In the genomic region with DNA sequence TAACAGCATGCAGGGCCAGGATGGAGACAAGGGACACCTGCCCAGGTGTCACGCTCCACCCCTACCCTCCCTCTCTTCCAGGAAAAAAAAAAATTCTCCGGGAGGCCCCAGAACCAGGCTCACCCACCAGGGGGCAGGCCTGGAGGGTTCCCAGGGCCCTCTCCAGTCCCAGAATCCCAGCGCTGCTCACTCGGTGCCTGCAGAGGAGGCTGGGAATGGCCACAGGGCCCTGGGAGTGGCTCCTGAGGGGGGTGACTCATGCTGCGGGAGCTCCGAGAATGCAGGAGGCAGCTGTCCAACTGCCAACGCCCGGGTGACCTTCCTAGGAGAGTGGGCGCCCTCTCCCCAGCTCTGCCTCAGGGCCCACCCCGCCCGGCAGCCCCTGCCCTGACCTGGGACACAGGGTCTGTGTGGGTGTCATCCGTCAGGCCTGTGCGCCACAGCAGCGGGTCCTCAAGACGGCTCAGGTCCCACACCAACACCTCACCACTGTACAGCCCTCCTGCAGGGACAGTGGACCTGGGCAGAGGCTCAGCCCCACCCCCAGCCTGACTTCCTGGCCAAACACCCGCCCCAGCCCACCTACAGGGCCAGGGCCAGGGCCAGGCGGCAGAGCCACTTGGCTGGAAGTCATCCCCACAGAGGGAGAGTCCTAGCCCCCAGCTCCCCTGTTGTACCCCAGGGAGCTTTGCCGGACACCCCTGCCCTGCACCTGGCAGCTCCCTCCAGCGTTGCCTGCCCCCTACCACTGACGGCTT, we compare ENCODE assay signal across 1 cellular context.
TF ChIP-seq lines count a peak whose summit lies in the region.

No MANE protein-coding gene starts in this region.

TF ChIP-seq in HEK293, 187 proteins besides CTCF, POLR2A, EP300 and RAD21 (continued from another document):
- TF ChIP-seq, protein P1, sequence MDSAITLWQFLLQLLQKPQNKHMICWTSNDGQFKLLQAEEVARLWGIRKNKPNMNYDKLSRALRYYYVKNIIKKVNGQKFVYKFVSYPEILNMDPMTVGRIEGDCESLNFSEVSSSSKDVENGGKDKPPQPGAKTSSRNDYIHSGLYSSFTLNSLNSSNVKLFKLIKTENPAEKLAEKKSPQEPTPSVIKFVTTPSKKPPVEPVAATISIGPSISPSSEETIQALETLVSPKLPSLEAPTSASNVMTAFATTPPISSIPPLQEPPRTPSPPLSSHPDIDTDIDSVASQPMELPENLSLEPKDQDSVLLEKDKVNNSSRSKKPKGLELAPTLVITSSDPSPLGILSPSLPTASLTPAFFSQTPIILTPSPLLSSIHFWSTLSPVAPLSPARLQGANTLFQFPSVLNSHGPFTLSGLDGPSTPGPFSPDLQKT (IDR thresholded peaks at IDR 0.05; ENCODE audit: borderline replicate concordance, low read depth, low read length), result no peak
- peak; percentile 87 for TF ChIP-seq KLF8 (tag by site-specific recombination; IDR thresholded peaks at IDR 0.05)
- peak; percentile 48; the same call in 1 of the 2 replicates for TF ChIP-seq ZFP69B (tag by site-specific recombination; IDR thresholded peaks at IDR 0.05)
- TF ChIP-seq ZNF19 (tag by site-specific recombination; IDR thresholded peaks at IDR 0.05; ENCODE audit: low read depth), result no peak
- TF ChIP-seq ZNF521 (tag by site-specific recombination; IDR thresholded peaks at IDR 0.05), result no peak
- TF ChIP-seq, protein P2, sequence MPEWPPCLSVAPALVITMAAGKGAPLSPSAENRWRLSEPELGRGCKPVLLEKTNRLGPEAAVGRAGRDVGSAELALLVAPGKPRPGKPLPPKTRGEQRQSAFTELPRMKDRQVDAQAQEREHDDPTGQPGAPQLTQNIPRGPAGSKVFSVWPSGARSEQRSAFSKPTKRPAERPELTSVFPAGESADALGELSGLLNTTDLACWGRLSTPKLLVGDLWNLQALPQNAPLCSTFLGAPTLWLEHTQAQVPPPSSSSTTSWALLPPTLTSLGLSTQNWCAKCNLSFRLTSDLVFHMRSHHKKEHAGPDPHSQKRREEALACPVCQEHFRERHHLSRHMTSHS (tag by site-specific recombination; IDR thresholded peaks at IDR 0.05), result no peak
- TF ChIP-seq ZNF155 (tag by site-specific recombination; IDR thresholded peaks at IDR 0.05), result no peak
- peak; percentile 90 for TF ChIP-seq FEZF1 (tag by site-specific recombination; IDR thresholded peaks at IDR 0.05)
- TF ChIP-seq ZNF391 (tag by site-specific recombination; IDR thresholded peaks at IDR 0.05; ENCODE audit: borderline replicate concordance, low read depth), result no peak
- no peak for TF ChIP-seq ZNF140 (tag by site-specific recombination; IDR thresholded peaks at IDR 0.05)
- TF ChIP-seq ZNF16 (tag by site-specific recombination; IDR thresholded peaks at IDR 0.05; ENCODE audit: low read depth), result no peak
- TF ChIP-seq ZNF335 (tag by site-specific recombination; conservative IDR thresholded peaks at IDR 0.05), result peak; percentile 75
- TF ChIP-seq ZNF548 (tag by site-specific recombination; IDR thresholded peaks at IDR 0.05), result no peak
- TF ChIP-seq SP2 (tag by site-specific recombination; IDR thresholded peaks at IDR 0.05), result peak; percentile 31
- TF ChIP-seq, protein P3, sequence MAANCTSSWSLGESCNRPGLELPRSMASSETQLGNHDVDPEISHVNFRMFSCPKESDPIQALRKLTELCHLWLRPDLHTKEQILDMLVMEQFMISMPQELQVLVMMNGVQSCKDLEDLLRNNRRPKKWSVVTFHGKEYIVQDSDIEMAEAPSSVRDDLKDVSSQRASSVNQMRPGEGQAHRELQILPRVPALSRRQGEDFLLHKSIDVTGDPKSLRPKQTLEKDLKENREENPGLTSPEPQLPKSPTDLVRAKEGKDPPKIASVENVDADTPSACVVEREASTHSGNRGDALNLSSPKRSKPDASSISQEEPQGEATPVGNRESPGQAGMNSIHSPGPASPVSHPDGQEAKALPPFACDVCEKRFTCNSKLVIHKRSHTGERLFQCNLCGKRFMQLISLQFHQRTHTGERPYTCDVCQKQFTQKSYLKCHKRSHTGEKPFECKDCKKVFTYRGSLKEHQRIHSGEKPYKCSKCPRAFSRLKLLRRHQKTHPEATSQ (tag by site-specific recombination; IDR thresholded peaks at IDR 0.05), result no peak
- peak; percentile 92 for TF ChIP-seq ZNF76 (tag by site-specific recombination; IDR thresholded peaks at IDR 0.05; ENCODE audit: borderline replicate concordance, low read depth)
- TF ChIP-seq, protein P4, sequence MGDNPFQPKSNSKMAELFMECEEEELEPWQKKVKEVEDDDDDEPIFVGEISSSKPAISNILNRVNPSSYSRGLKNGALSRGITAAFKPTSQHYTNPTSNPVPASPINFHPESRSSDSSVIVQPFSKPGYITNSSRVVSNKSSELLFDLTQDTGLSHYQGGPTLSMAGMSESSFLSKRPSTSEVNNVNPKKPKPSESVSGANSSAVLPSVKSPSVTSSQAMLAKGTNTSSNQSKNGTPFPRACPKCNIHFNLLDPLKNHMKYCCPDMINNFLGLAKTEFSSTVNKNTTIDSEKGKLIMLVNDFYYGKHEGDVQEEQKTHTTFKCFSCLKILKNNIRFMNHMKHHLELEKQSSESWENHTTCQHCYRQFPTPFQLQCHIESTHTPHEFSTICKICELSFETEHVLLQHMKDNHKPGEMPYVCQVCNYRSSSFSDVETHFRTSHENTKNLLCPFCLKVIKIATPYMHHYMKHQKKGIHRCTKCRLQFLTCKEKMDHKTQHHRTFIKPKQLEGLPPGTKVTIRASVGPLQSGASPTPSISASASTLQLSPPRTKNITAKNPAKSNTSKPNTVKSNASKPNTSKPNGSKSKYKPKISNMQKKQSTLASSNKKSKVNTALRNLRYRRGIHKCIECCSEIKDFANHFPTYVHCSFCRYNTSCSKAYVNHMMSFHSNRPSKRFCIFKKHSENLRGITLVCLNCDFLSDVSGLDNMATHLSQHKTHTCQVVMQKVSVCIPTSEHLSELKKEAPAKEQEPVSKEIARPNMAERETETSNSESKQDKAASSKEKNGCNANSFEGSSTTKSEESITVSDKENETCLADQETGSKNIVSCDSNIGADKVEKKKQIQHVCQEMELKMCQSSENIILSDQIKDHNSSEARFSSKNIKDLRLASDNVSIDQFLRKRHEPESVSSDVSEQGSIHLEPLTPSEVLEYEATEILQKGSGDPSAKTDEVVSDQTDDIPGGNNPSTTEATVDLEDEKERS (tag by site-specific recombination; IDR thresholded peaks at IDR 0.05), result no peak
- no peak for TF ChIP-seq ZNF777 (tag by site-specific recombination; IDR thresholded peaks at IDR 0.05; ENCODE audit: borderline replicate concordance)
- TF ChIP-seq ZNF701 (tag by site-specific recombination; IDR thresholded peaks at IDR 0.05), result no peak
- no peak for TF ChIP-seq ZNF596 (tag by site-specific recombination; IDR thresholded peaks at IDR 0.05)
- no peak for TF ChIP-seq ZNF132 (tag by site-specific recombination; IDR thresholded peaks at IDR 0.05; ENCODE audit: borderline replicate concordance)
- TF ChIP-seq GLIS1 (tag by site-specific recombination; IDR thresholded peaks at IDR 0.05), result peak; percentile 88
- TF ChIP-seq SP3 (tag by site-specific recombination; IDR thresholded peaks at IDR 0.05), result peak; percentile 36; the same call in 1 of the 2 replicates
- TF ChIP-seq, protein P5, sequence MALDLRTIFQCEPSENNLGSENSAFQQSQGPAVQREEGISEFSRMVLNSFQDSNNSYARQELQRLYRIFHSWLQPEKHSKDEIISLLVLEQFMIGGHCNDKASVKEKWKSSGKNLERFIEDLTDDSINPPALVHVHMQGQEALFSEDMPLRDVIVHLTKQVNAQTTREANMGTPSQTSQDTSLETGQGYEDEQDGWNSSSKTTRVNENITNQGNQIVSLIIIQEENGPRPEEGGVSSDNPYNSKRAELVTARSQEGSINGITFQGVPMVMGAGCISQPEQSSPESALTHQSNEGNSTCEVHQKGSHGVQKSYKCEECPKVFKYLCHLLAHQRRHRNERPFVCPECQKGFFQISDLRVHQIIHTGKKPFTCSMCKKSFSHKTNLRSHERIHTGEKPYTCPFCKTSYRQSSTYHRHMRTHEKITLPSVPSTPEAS (tag by site-specific recombination; IDR thresholded peaks at IDR 0.05), result no peak
